ENCODE assay signal across 13 cellular contexts in the genomic region with DNA sequence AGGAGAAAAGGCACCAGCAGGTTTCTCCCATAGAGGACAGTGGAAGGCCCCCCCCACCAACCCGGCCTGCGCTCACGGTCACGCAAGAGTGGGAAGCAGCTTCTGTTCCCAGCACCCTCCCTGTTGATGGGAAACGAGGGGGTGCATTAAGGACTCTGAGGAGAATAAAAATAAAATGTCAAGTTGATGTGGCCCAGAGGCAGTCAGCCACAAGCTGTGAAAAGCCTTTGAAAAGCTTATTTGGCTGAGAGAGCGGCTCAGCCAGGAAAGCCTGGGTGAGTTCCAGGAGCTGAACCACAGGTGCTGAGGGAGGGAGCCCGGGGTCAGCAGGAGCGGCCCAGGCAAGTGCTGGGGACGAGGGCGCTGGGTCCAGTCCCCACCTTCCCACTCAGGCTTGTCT. TPM values are rescaled to one million over a fixed set of nuclear protein-coding genes. Genes with fewer than 3 reads are reported as not detected.
DNase-seq lines count a peak whose midpoint lies in the region; ATAC-seq and TF ChIP-seq lines count a peak whose summit lies in the region.
"Had no signal": no experiment of that assay in that cellular context is flagged by ENCODE, and none has a peak within 500 bp of the region (broad histone marks: within the 10 kb centered on the region; RNA-seq: fewer than 3 reads in every experiment).

No MANE protein-coding gene starts in this region.

- H3K36me3 Mint-ChIP-seq in activated CD8-positive, alpha-beta memory T cell treated with anti-CD3 and anti-CD28 coated beads, Interleukin-2, amount 10 ng/mL, durations not matched to agents 7 days and 5 days: peaks cover 36% of the 10 kb centered on the region
- peaks cover 20% of the 10 kb centered on the region for H3K36me3 Mint-ChIP-seq in activated naive CD8-positive, alpha-beta T cell treated with anti-CD3 and anti-CD28 coated beads, Interleukin-2, amount 10 ng/mL, durations not matched to agents 7 days and 5 days
- peaks cover 73 to 78% of the 10 kb centered on the region in 2 donors for H3K36me3 Mint-ChIP-seq in stimulated activated naive B cell treated with anti-CD40 and anti-IgM and Interleukin-4, amounts not matched to agents 10 μg/mL and 1 μg/mL and 100 μg/mL, for 72 hours

- H3K27ac Mint-ChIP-seq in activated CD8-positive, alpha-beta memory T cell treated with anti-CD3 and anti-CD28 coated beads, Interleukin-2, amount 10 ng/mL, durations not matched to agents 7 days and 5 days: peak overlapping the region; percentile 49
- peak overlapping the region; percentile 56 for H3K27ac Mint-ChIP-seq in activated naive CD8-positive, alpha-beta T cell treated with anti-CD3 and anti-CD28 coated beads, Interleukin-2, amount 10 ng/mL, durations not matched to agents 7 days and 5 days
- peak overlapping the region; percentile 84 for H3K27ac Mint-ChIP-seq in stimulated activated naive B cell treated with anti-CD40 and anti-IgM and Interleukin-4, amounts not matched to agents 10 μg/mL and 1 μg/mL and 100 μg/mL, for 72 hours

- no peak for ATAC-seq in activated CD8-positive, alpha-beta memory T cell treated with anti-CD3 and anti-CD28 coated beads, Interleukin-2, amount 10 ng/mL, durations not matched to agents 7 days and 5 days
- no peak for ATAC-seq in activated naive CD8-positive, alpha-beta T cell treated with anti-CD3 and anti-CD28 coated beads, Interleukin-2, amount 10 ng/mL, durations not matched to agents 7 days and 5 days (ENCODE audit: low read depth)
- ATAC-seq in left lobe of liver (peak; percentile 47), GM18868 (IDR thresholded peaks at IDR 0.05; ENCODE audit: unreplicated experiment) (no peak)
- no peak for ATAC-seq in stimulated activated naive B cell treated with anti-CD40 and anti-IgM and Interleukin-4, amounts not matched to agents 10 μg/mL and 1 μg/mL and 100 μg/mL, for 72 hours (replicated peaks)
- ATAC-seq: activated CD4-positive, CD25-positive, alpha-beta regulatory T cell treated with anti-CD3 and anti-CD28 coated beads, Interleukin-2, amount 50 U/mL, for 24 hours had no signal

- no peaks in the 10 kb centered on the region for H3K9me3 Mint-ChIP-seq in activated CD8-positive, alpha-beta memory T cell treated with anti-CD3 and anti-CD28 coated beads, Interleukin-2, amount 10 ng/mL, durations not matched to agents 7 days and 5 days (ENCODE audit: low read depth)
- H3K9me3 Mint-ChIP-seq in activated naive CD8-positive, alpha-beta T cell treated with anti-CD3 and anti-CD28 coated beads, Interleukin-2, amount 10 ng/mL, durations not matched to agents 7 days and 5 days: no peaks in the 10 kb centered on the region
- no peaks in the 10 kb centered on the region for H3K9me3 Mint-ChIP-seq in stimulated activated naive B cell treated with anti-CD40 and anti-IgM and Interleukin-4, amounts not matched to agents 10 μg/mL and 1 μg/mL and 100 μg/mL, for 72 hours

- DNase-seq in activated CD8-positive, alpha-beta memory T cell treated with anti-CD3 and anti-CD28 coated beads, Interleukin-2, amount 10 ng/mL, durations not matched to agents 7 days and 5 days: no peak
- no peak for DNase-seq in activated CD8-positive, alpha-beta memory T cell treated with anti-CD3 and anti-CD28 coated beads, Interleukin-2, amount 50 U/mL, for 4 hours
- DNase-seq in activated naive CD8-positive, alpha-beta T cell treated with anti-CD3 and anti-CD28 coated beads, Interleukin-2, amount 10 ng/mL, durations not matched to agents 7 days and 5 days: no peak
- DNase-seq in left lobe of liver (ENCODE audit: low spot score): peak; percentile 73
- DNase-seq in stimulated activated naive B cell treated with anti-CD40 and anti-IgM and Interleukin-4, amounts not matched to agents 10 μg/mL and 1 μg/mL and 100 μg/mL, for 72 hours: no peak
- no peak for DNase-seq in GM20000 (ENCODE audit: low spot score)
- DNase-seq in AML-193 (lab: John Stamatoyannopoulos, UW): no peak
- DNase-seq: activated gamma-delta T cell treated with Interleukin-2 at 50 U/mL for 16 hours, colonic mucosa had no signal

- H3K27me3 Mint-ChIP-seq in activated CD8-positive, alpha-beta memory T cell treated with anti-CD3 and anti-CD28 coated beads, Interleukin-2, amount 10 ng/mL, durations not matched to agents 7 days and 5 days: no peaks in the 10 kb centered on the region
- H3K27me3 Mint-ChIP-seq in activated naive CD8-positive, alpha-beta T cell treated with anti-CD3 and anti-CD28 coated beads, Interleukin-2, amount 10 ng/mL, durations not matched to agents 7 days and 5 days: no peaks in the 10 kb centered on the region
- no peaks in the 10 kb centered on the region for H3K27me3 Mint-ChIP-seq in stimulated activated naive B cell treated with anti-CD40 and anti-IgM and Interleukin-4, amounts not matched to agents 10 μg/mL and 1 μg/mL and 100 μg/mL, for 72 hours

- TF ChIP-seq CTCF in GM20000 (IDR thresholded peaks at IDR 0.05; ENCODE audit: extremely low read depth, missing control alignments): no peak

- no peak overlapping the region for H3K4me3 Mint-ChIP-seq in activated CD8-positive, alpha-beta memory T cell treated with anti-CD3 and anti-CD28 coated beads, Interleukin-2, amount 10 ng/mL, durations not matched to agents 7 days and 5 days
- H3K4me3 Mint-ChIP-seq in activated naive CD8-positive, alpha-beta T cell treated with anti-CD3 and anti-CD28 coated beads, Interleukin-2, amount 10 ng/mL, durations not matched to agents 7 days and 5 days: no peak overlapping the region
- peak overlapping the region in 1 of 2 donors; percentile 7 for H3K4me3 Mint-ChIP-seq in stimulated activated naive B cell treated with anti-CD40 and anti-IgM and Interleukin-4, amounts not matched to agents 10 μg/mL and 1 μg/mL and 100 μg/mL, for 72 hours

- POLR2A ChIA-PET in activated naive CD8-positive, alpha-beta T cell treated with anti-CD3 and anti-CD28 coated beads, Interleukin-2, amount 10 ng/mL, durations not matched to agents 7 days and 5 days (lab: Charles Lee): no interaction called here

- CTCF ChIA-PET in activated CD8-positive, alpha-beta memory T cell treated with anti-CD3 and anti-CD28 coated beads, Interleukin-2, amount 10 ng/mL, durations not matched to agents 7 days and 5 days (lab: Charles Lee): interaction anchor here (1.2 to 3.3 kb wide), 3 partner anchors 11 to 91 kb away, joined by 3 to 21 read pairs (median 3); no protein-coding TSS in a partner anchor

- peaks cover 49% of the 10 kb centered on the region for H3K4me1 Mint-ChIP-seq in activated CD8-positive, alpha-beta memory T cell treated with anti-CD3 and anti-CD28 coated beads, Interleukin-2, amount 10 ng/mL, durations not matched to agents 7 days and 5 days
- H3K4me1 Mint-ChIP-seq in activated naive CD8-positive, alpha-beta T cell treated with anti-CD3 and anti-CD28 coated beads, Interleukin-2, amount 10 ng/mL, durations not matched to agents 7 days and 5 days: peaks cover 36% of the 10 kb centered on the region
- peaks cover 50 to 81% of the 10 kb centered on the region in 2 donors for H3K4me1 Mint-ChIP-seq in stimulated activated naive B cell treated with anti-CD40 and anti-IgM and Interleukin-4, amounts not matched to agents 10 μg/mL and 1 μg/mL and 100 μg/mL, for 72 hours

RNA-seq across cellular contexts. Expression of gene SPATA32, which starts 26.9 kb away (rescaled TPM):
- under 1 TPM; 0.23 to 0.49 TPM for total RNA-seq in activated CD8-positive, alpha-beta memory T cell treated with anti-CD3 and anti-CD28 coated beads, Interleukin-2, amount 10 ng/mL, durations not matched to agents 7 days and 5 days
- total RNA-seq in activated naive CD8-positive, alpha-beta T cell treated with anti-CD3 and anti-CD28 coated beads, Interleukin-2, amount 10 ng/mL, durations not matched to agents 7 days and 5 days: under 1 TPM; 0.53 to 0.65 TPM
- total RNA-seq in left lobe of liver: not detected
- total RNA-seq: colonic mucosa, glomerular endothelial cell, pulmonary artery endothelial cell had no signal

RNA-seq across cellular contexts. Expression of gene MAP3K14, which starts 28.0 kb away (rescaled TPM):
- 10 to 100 TPM; 39.3 to 43.0 TPM for total RNA-seq in activated CD8-positive, alpha-beta memory T cell treated with anti-CD3 and anti-CD28 coated beads, Interleukin-2, amount 10 ng/mL, durations not matched to agents 7 days and 5 days
- 10 to 100 TPM; 25.9 to 33.7 TPM for total RNA-seq in activated naive CD8-positive, alpha-beta T cell treated with anti-CD3 and anti-CD28 coated beads, Interleukin-2, amount 10 ng/mL, durations not matched to agents 7 days and 5 days
- total RNA-seq in left lobe of liver: 6.9 TPM
